Comparison of ENCODE assay signal across 1 cellular context in the genomic region with DNA sequence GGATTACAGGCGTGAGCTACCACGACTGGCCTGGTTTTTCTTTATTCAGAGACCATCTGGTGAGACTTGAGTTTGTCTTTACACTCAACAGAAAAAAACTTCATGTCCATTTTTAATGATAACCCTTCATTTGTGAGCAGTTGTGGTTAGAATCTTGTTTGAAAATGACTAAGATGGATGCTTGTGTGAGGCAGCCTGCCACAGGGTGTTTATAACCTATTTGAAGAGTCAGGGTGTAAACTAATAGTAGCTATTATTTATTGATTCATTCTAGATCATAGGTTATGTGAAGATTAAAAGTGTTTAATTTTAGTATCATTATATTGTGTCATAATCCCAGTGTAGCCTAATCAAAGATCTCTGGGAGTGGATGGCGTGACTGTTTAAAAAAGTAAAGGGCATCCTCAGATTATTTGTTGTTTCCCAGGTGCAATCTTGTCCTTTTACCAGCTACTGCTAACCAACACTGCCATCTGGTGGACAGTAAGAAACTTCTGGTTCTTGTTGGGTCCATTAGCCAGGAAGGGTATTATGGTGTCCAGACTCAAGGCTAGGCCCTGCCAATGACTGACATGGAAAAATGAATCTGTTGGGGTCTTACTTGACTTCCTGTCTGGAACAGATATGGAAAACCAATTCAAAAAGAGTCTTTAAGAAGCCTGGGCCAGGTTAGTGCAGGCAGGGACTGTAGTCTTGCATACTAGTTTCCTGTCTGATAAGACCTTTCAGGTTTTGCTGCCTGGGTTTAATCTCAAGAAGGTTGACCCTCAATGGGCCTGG.
TF ChIP-seq lines count a peak whose summit lies in the region.

No MANE protein-coding gene starts in this region.

TF ChIP-seq in IMR-90, 13 proteins besides CTCF, POLR2A, EP300 and RAD21:
- TF ChIP-seq SMC3 (IDR thresholded peaks at IDR 0.05; ENCODE audit: low read depth, low read length) (peak; percentile 87), CEBPB (IDR thresholded peaks at IDR 0.05; ENCODE audit: low read depth, low read length) (no peak)
